29 cellular contexts compared by ENCODE assay signal in genomic region chr15:52162260-52162659, GRCh38. TPM values are rescaled to one million over a fixed set of nuclear protein-coding genes. Genes with fewer than 3 reads are reported as not detected.
"Had no signal": no experiment of that assay in that cellular context is flagged by ENCODE, and none has a peak within 500 bp of the region (broad histone marks: within the 10 kb centered on the region; RNA-seq: fewer than 3 reads in every experiment).

No MANE protein-coding gene starts in this region.

- H3K27me3 Mint-ChIP-seq: activated CD4-positive, alpha-beta memory T cell treated with anti-CD3 and anti-CD28 coated beads, Interleukin-2, amount 10 ng/mL, durations not matched to agents 7 days and 5 days; activated CD8-positive, alpha-beta memory T cell treated with anti-CD3 and anti-CD28 coated beads, Interleukin-2, amount 10 ng/mL, durations not matched to agents 7 days and 5 days; activated naive CD8-positive, alpha-beta T cell treated with anti-CD3 and anti-CD28 coated beads, Interleukin-2, amount 50 U/mL, for 24 hours; central memory CD8-positive, alpha-beta T cell; progenitor cell of endocrine pancreas; T-helper 17 cell; type B pancreatic cell had no signal

- H2AFZ ChIP-seq: neural progenitor cell had no signal

- H3K9ac ChIP-seq: neural progenitor cell had no signal

- H3K36me3 ChIP-seq: neural progenitor cell, thoracic aorta had no signal

- H3K4me2 ChIP-seq: neural progenitor cell had no signal

- H3K4me3 Mint-ChIP-seq: activated CD4-positive, alpha-beta memory T cell treated with anti-CD3 and anti-CD28 coated beads, Interleukin-2, amount 10 ng/mL, durations not matched to agents 7 days and 5 days; activated CD8-positive, alpha-beta memory T cell treated with anti-CD3 and anti-CD28 coated beads, Interleukin-2, amount 10 ng/mL, durations not matched to agents 7 days and 5 days; activated naive CD8-positive, alpha-beta T cell treated with anti-CD3 and anti-CD28 coated beads, Interleukin-2, amount 50 U/mL, for 24 hours; central memory CD8-positive, alpha-beta T cell; endodermal cell; naive thymus-derived CD4-positive, alpha-beta T cell; neural progenitor cell; T-helper 17 cell; type B pancreatic cell had no signal

- H3K4me1 Mint-ChIP-seq: neural progenitor cell had no signal

- H3K4me3 ChIP-seq: coronary artery, esophagus squamous epithelium, heart right ventricle, lung, neural progenitor cell, sigmoid colon, spleen, thoracic aorta, vagina had no signal

- H3K27ac Mint-ChIP-seq: activated CD4-positive, alpha-beta memory T cell treated with anti-CD3 and anti-CD28 coated beads, Interleukin-2, amount 10 ng/mL, durations not matched to agents 7 days and 5 days; activated CD8-positive, alpha-beta memory T cell treated with anti-CD3 and anti-CD28 coated beads, Interleukin-2, amount 10 ng/mL, durations not matched to agents 7 days and 5 days; activated naive CD8-positive, alpha-beta T cell treated with anti-CD3 and anti-CD28 coated beads, Interleukin-2, amount 50 U/mL, for 24 hours; endodermal cell; naive thymus-derived CD4-positive, alpha-beta T cell; neural progenitor cell; progenitor cell of endocrine pancreas; T-helper 17 cell; type B pancreatic cell had no signal

- H3K4me1 ChIP-seq: esophagus squamous epithelium, heart right ventricle, neural progenitor cell, sigmoid colon, vagina had no signal

- H3K27ac ChIP-seq: coronary artery, esophagus squamous epithelium, heart right ventricle, neural progenitor cell, sigmoid colon, spleen, thoracic aorta, vagina had no signal

- H3K9me3 Mint-ChIP-seq: activated CD4-positive, alpha-beta memory T cell treated with anti-CD3 and anti-CD28 coated beads, Interleukin-2, amount 10 ng/mL, durations not matched to agents 7 days and 5 days; activated naive CD8-positive, alpha-beta T cell treated with anti-CD3 and anti-CD28 coated beads, Interleukin-2, amount 50 U/mL, for 24 hours; central memory CD8-positive, alpha-beta T cell; endodermal cell; naive thymus-derived CD4-positive, alpha-beta T cell; neural progenitor cell; type B pancreatic cell had no signal

- H3K9me3 ChIP-seq: esophagus squamous epithelium, spleen, thoracic aorta, vagina had no signal

- H3K27me3 ChIP-seq: esophagus squamous epithelium, heart right ventricle, neural progenitor cell, sigmoid colon, spleen, vagina had no signal

- DNase-seq: activated CD4-positive, alpha-beta memory T cell treated with anti-CD3 and anti-CD28 coated beads, Interleukin-2, amount 10 ng/mL, durations not matched to agents 7 days and 5 days; activated CD4-positive, alpha-beta T cell treated with anti-CD3 and anti-CD28 coated beads for 48 hours; activated CD8-positive, alpha-beta memory T cell treated with anti-CD3 and anti-CD28 coated beads, Interleukin-2, amount 10 ng/mL, durations not matched to agents 7 days and 5 days; activated effector memory CD4-positive, alpha-beta T cell treated with anti-CD3 and anti-CD28 coated beads, Interleukin-2, amount 50 U/mL, for 16 hours; activated naive CD4-positive, alpha-beta T cell treated with anti-CD3 and anti-CD28 coated beads, Interleukin-2, amount 50 U/mL, for 16 hours; activated naive CD8-positive, alpha-beta T cell treated with anti-CD3 and anti-CD28 coated beads, Interleukin-2, amount 50 U/mL, for 24 hours; activated T-cell treated with anti-CD3 and anti-CD28 coated beads for 4 hours; anterior cingulate cortex; esophagus squamous epithelium; heart right ventricle; kidney; naive thymus-derived CD4-positive, alpha-beta T cell; retina; sigmoid colon; spleen; stimulated activated CD4-positive, alpha-beta T cell treated with anti-CD3 and anti-CD28 coated beads, Interleukin-4, amount 100 ng/mL, for 1 hour; stimulated activated naive CD4-positive, alpha-beta T cell treated with Interleukin-2 at 50 U/mL for 16 hours; T-helper 17 cell had no signal

- ATAC-seq: activated CD8-positive, alpha-beta memory T cell treated with anti-CD3 and anti-CD28 coated beads, Interleukin-2, amount 10 ng/mL, durations not matched to agents 7 days and 5 days; activated naive CD8-positive, alpha-beta T cell treated with anti-CD3 and anti-CD28 coated beads, Interleukin-2, amount 50 U/mL, for 24 hours; heart right ventricle; naive thymus-derived CD4-positive, alpha-beta T cell; T-helper 17 cell had no signal

RNA-seq across cellular contexts. Expression of gene BCL2L10, which starts 49.7 kb away (rescaled TPM):
- total RNA-seq: activated CD4-positive, alpha-beta memory T cell treated with anti-CD3 and anti-CD28 coated beads, Interleukin-2, amount 10 ng/mL, durations not matched to agents 7 days and 5 days; activated CD8-positive, alpha-beta memory T cell treated with anti-CD3 and anti-CD28 coated beads, Interleukin-2, amount 10 ng/mL, durations not matched to agents 7 days and 5 days; heart right ventricle; mesenteric fat pad; osteoblast; T-helper 17 cell; thoracic aorta had no signal
- polyA plus RNA-seq: naive thymus-derived CD4-positive, alpha-beta T cell had no signal
